15 cellular contexts compared by ENCODE assay signal in the genomic region with DNA sequence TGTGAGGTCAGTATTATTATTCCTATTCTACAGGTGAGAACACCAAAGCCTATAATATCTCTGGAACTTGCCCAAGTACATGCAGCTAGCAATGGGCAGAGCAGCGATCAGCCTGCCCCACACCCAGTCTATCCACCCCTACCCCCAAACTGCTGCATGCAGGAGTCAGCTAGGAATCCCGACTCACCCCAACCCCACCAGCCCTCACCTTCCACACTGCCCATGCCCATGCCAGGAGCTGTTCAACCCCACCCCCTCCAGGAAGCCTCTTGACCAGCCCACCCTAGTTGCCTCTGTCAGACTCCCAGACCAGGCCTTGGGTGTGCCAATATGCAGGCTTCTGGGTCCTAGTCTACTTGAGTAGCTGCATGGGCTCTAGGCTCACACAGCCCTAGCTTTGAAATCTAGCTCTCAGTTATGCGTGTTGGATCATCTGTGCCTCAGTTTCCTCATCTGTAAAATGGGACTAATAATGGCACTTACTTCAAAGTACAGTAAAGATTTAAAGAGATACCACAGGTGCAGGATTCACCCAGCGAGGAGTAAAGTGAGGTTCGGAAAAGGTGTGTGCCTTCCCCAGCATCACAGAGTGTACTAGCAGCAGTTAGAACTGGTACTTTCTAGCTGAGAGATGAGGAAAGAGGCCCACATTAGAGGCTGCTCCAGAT.
"Had no signal": no experiment of that assay in that cellular context is flagged by ENCODE, and none has a peak within 500 bp of the region (broad histone marks: within the 10 kb centered on the region; RNA-seq: fewer than 3 reads in every experiment).

No MANE protein-coding gene starts in this region.

- DNase-seq: activated CD4-positive, alpha-beta T cell treated with anti-CD3 and anti-CD28 coated beads, Interleukin-2, amount 10 ng/mL, durations not matched to agents 7 days and 5 days; activated gamma-delta T cell; activated T-cell treated with anti-CD3 and anti-CD28 coated beads, Interleukin-2, amount 50 U/mL, for 24 hours; effector memory CD4-positive, alpha-beta T cell; gastrocnemius medialis; kidney; mesendoderm; small intestine; stimulated activated naive B cell treated with anti-CD40 and anti-IgM and Interleukin-4, amounts not matched to agents 10 μg/mL and 1 μg/mL and 100 μg/mL, for 72 hours had no signal

- H3K36me3 ChIP-seq: ascending aorta, gastrocnemius medialis, pancreas, SJSA1, upper lobe of left lung had no signal

- H3K4me1 Mint-ChIP-seq: activated CD4-positive, alpha-beta T cell treated with anti-CD3 and anti-CD28 coated beads, Interleukin-2, amount 10 ng/mL, durations not matched to agents 7 days and 5 days; central memory CD8-positive, alpha-beta T cell; stimulated activated naive B cell treated with anti-CD40 and anti-IgM and Interleukin-4, amounts not matched to agents 10 μg/mL and 1 μg/mL and 100 μg/mL, for 72 hours; T-cell had no signal

- H3K27me3 ChIP-seq: ascending aorta, gastrocnemius medialis, pancreas, SJSA1, upper lobe of left lung had no signal

- H3K4me3 ChIP-seq: ascending aorta, gastrocnemius medialis, pancreas, SJSA1, upper lobe of left lung had no signal

- H3K27me3 Mint-ChIP-seq: activated CD4-positive, alpha-beta T cell treated with anti-CD3 and anti-CD28 coated beads, Interleukin-2, amount 10 ng/mL, durations not matched to agents 7 days and 5 days; activated T-cell treated with anti-CD3 and anti-CD28 coated beads, Interleukin-2, amount 50 U/mL, for 24 hours; central memory CD8-positive, alpha-beta T cell had no signal

- FAIRE-seq: kidney, pancreas, small intestine had no signal

- H3K9me3 ChIP-seq: gastrocnemius medialis, pancreas, SJSA1 had no signal

- H3K27ac Mint-ChIP-seq: activated CD4-positive, alpha-beta T cell treated with anti-CD3 and anti-CD28 coated beads, Interleukin-2, amount 10 ng/mL, durations not matched to agents 7 days and 5 days; activated T-cell treated with anti-CD3 and anti-CD28 coated beads, Interleukin-2, amount 50 U/mL, for 24 hours; stimulated activated naive B cell treated with anti-CD40 and anti-IgM and Interleukin-4, amounts not matched to agents 10 μg/mL and 1 μg/mL and 100 μg/mL, for 72 hours; T-cell had no signal

- H3K27ac ChIP-seq: ascending aorta, gastrocnemius medialis, pancreas, SJSA1 had no signal

- H3K36me3 Mint-ChIP-seq: T-cell had no signal

- H3K4me1 ChIP-seq: ascending aorta, pancreas had no signal

- H3K4me3 Mint-ChIP-seq: activated CD4-positive, alpha-beta T cell treated with anti-CD3 and anti-CD28 coated beads, Interleukin-2, amount 10 ng/mL, durations not matched to agents 7 days and 5 days; activated T-cell treated with anti-CD3 and anti-CD28 coated beads, Interleukin-2, amount 50 U/mL, for 24 hours; central memory CD8-positive, alpha-beta T cell; stimulated activated naive B cell treated with anti-CD40 and anti-IgM and Interleukin-4, amounts not matched to agents 10 μg/mL and 1 μg/mL and 100 μg/mL, for 72 hours; T-cell had no signal
